Comparison of ENCODE assay signal across 14 cellular contexts in genomic region chr20:35133006-35133405, GRCh38.
"Had no signal": no experiment of that assay in that cellular context is flagged by ENCODE, and none has a peak within 500 bp of the region (broad histone marks: within the 10 kb centered on the region; RNA-seq: fewer than 3 reads in every experiment).

No MANE protein-coding gene starts in this region.

- DNase-seq: effector CD4-positive, alpha-beta T cell; heart left ventricle; hippocampal formation; left colon; mammary epithelial cell; naive thymus-derived CD4-positive, alpha-beta T cell; sigmoid colon; stimulated activated CD4-positive, alpha-beta T cell treated with anti-CD3 and anti-CD28 coated beads, Interleukin-2, amount 100 ng/mL, for 24 hours; stimulated activated CD4-positive, alpha-beta T cell treated with anti-CD3 and anti-CD28 coated beads, Interleukin-4, amount 100 ng/mL, for 4 hours; stimulated activated naive CD4-positive, alpha-beta T cell; stomach; substantia nigra; transverse colon had no signal

- ATAC-seq: esophagus mucosa; heart left ventricle; left colon; naive thymus-derived CD4-positive, alpha-beta T cell had no signal

- H3K4me3 Mint-ChIP-seq: naive thymus-derived CD4-positive, alpha-beta T cell had no signal

- H3K27me3 Mint-ChIP-seq: naive thymus-derived CD4-positive, alpha-beta T cell had no signal

- H3K9me3 Mint-ChIP-seq: naive thymus-derived CD4-positive, alpha-beta T cell had no signal
